ENCODE assay signal across 5 cellular contexts in the genomic region with DNA sequence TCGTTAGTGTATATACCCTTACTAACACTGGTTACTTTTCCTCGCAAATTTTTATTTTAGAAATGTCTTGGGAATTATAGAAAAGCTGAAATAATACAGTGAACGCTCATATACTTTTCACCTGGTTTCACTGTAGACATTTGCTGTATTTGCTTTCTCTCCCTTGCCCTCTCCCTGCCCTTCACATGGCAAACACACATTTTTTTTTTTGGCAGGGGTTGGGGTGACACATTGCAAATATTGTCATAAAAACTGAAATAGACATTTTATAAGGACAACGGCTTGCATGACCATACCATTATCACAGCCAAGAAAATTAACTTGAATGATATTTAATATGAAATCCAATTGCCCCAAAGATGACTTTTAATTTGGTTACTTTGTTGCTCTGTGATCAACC. TPM values are rescaled to one million over a fixed set of nuclear protein-coding genes. Genes with fewer than 3 reads are reported as not detected.
"Had no signal": no experiment of that assay in that cellular context is flagged by ENCODE, and none has a peak within 500 bp of the region (broad histone marks: within the 10 kb centered on the region; RNA-seq: fewer than 3 reads in every experiment).

No MANE protein-coding gene starts in this region.

RNA-seq across cellular contexts. Expression of a gene that starts 18.4 kb away (rescaled TPM):
- total RNA-seq: MCF 10A, NCI-H460, OCI-LY7, SJSA1 had no signal
- polyA plus RNA-seq: SK-N-SH had no signal
